In the genomic region with DNA sequence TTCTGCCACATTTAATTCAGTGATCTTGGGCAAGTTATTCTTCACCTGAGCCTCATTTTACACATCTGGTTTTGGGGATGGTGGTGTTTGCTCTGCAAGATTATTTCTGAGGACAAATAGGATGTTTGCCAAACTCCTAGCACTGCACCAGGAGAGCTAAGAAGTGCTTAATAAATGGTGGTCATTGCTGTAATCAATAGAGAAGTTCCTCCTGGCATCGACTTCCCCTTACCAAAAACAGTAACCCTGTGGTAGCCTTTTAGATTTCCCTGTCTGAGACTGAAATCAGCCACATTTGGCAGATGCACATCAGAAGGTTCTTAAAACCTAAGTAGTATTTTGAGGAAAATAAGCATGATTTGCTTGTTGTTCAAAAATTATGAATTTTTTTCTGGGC, we compare ENCODE assay signal across 8 cellular contexts. TPM values are rescaled to one million over a fixed set of nuclear protein-coding genes. Genes with fewer than 3 reads are reported as not detected.
A peak's percentile ranks its signal among the peaks of the same experiment; 100 is the strongest.
DNase-seq lines count a peak whose midpoint lies in the region; ATAC-seq and TF ChIP-seq lines count a peak whose summit lies in the region.

No MANE protein-coding gene starts in this region.

- peak overlapping the region in 3 of 4 donors; percentile 91 to 98 (median 97) for H3K27ac ChIP-seq in transverse colon

- H3K27me3 ChIP-seq in transverse colon: no peaks in the 10 kb centered on the region

- H3K27ac Mint-ChIP-seq in activated T-cell treated with anti-CD3 and anti-CD28 coated beads, Interleukin-2, amount 50 U/mL, for 72 hours: peak overlapping the region; percentile 90
- peak overlapping the region; percentile 96 for H3K27ac Mint-ChIP-seq in activated CD4-positive, alpha-beta memory T cell treated with anti-CD3 and anti-CD28 coated beads for 36 hours
- peak overlapping the region; percentile 66 to 86 (median 83) for H3K27ac Mint-ChIP-seq in immature natural killer cell

- peak overlapping the region in 2 of 4 donors; percentile 78 to 79 for H3K4me3 ChIP-seq in transverse colon

- TF ChIP-seq POLR2A in transverse colon (IDR thresholded peaks at IDR 0.05): no peak

- POLR2A ChIA-PET in activated CD4-positive, alpha-beta memory T cell treated with anti-CD3 and anti-CD28 coated beads for 36 hours (lab: Charles Lee): interaction anchor here (0.6 to 2.3 kb wide), 4 partner anchors 18 to 296 kb away, joined by 3 to 9 read pairs (median 4); no protein-coding TSS in a partner anchor

- no peaks in the 10 kb centered on the region for H3K9me3 ChIP-seq in transverse colon

- 44 to 50% methylated on average over 1 of the region's 1 CpG for WGBS in transverse colon (ENCODE audit: low coverage in 1 of 2), 2 donors

- H3K9me3 Mint-ChIP-seq in activated T-cell treated with anti-CD3 and anti-CD28 coated beads, Interleukin-2, amount 50 U/mL, for 72 hours: no peaks in the 10 kb centered on the region
- H3K9me3 Mint-ChIP-seq in activated CD4-positive, alpha-beta memory T cell treated with anti-CD3 and anti-CD28 coated beads for 36 hours: no peaks in the 10 kb centered on the region
- no peaks in the 10 kb centered on the region for H3K9me3 Mint-ChIP-seq in immature natural killer cell

- H3K4me1 Mint-ChIP-seq in activated T-cell treated with anti-CD3 and anti-CD28 coated beads, Interleukin-2, amount 50 U/mL, for 72 hours (ENCODE audit: low read depth): peaks cover 52% of the 10 kb centered on the region
- H3K4me1 Mint-ChIP-seq in activated CD4-positive, alpha-beta memory T cell treated with anti-CD3 and anti-CD28 coated beads for 36 hours (ENCODE audit: low read depth): peaks cover 54% of the 10 kb centered on the region
- peaks cover 59 to 60% of the 10 kb centered on the region in 2 donors for H3K4me1 Mint-ChIP-seq in immature natural killer cell

- peak overlapping the region; percentile 89 to 94 for H3K4me3 Mint-ChIP-seq in activated T-cell treated with anti-CD3 and anti-CD28 coated beads, Interleukin-2, amount 50 U/mL, for 72 hours
- H3K4me3 Mint-ChIP-seq in activated CD4-positive, alpha-beta memory T cell treated with anti-CD3 and anti-CD28 coated beads for 36 hours: peak overlapping the region; percentile 88
- peak overlapping the region; percentile 86 to 93 (median 89) for H3K4me3 Mint-ChIP-seq in immature natural killer cell

- TF ChIP-seq EP300 in transverse colon (IDR thresholded peaks at IDR 0.05; ENCODE audit: low read depth): no peak

- no peak for ATAC-seq in activated T-cell treated with anti-CD3 and anti-CD28 coated beads, Interleukin-2, amount 50 U/mL, for 72 hours (replicated peaks in 1 of 2)
- no peak for ATAC-seq in HG03442 (IDR thresholded peaks at IDR 0.05; ENCODE audit: unreplicated experiment)

- TF ChIP-seq CTCF in transverse colon (IDR thresholded peaks at IDR 0.05): no peak

- H3K36me3 ChIP-seq in transverse colon: no peaks in the 10 kb centered on the region

- peaks cover 4 to 16% of the 10 kb centered on the region in 2 donors for H3K36me3 Mint-ChIP-seq in activated T-cell treated with anti-CD3 and anti-CD28 coated beads, Interleukin-2, amount 50 U/mL, for 72 hours (ENCODE audit: insufficient read depth in 2 of 2)
- peaks cover 7% of the 10 kb centered on the region for H3K36me3 Mint-ChIP-seq in activated CD4-positive, alpha-beta memory T cell treated with anti-CD3 and anti-CD28 coated beads for 36 hours
- H3K36me3 Mint-ChIP-seq in immature natural killer cell: no peaks in the 10 kb centered on the region

- CTCF ChIA-PET in activated CD4-positive, alpha-beta memory T cell treated with anti-CD3 and anti-CD28 coated beads for 36 hours (lab: Charles Lee): interaction anchor here (1.1 kb wide), 1 partner anchor 213 kb away, joined by 4 read pairs; no protein-coding TSS in a partner anchor

- intact Hi-C loops in activated CD4-positive, alpha-beta memory T cell treated with anti-CD3 and anti-CD28 coated beads for 36 hours (cut with micrococcal nuclease): loop anchor here (2.0 to 10.0 kb wide), 7 partner anchors 161 to 1644 kb away; a partner anchor contains a TSS
- intact Hi-C loops in transverse colon (cut with DNase I; ENCODE audit: low total_unique reads): loop anchor here (5.0 to 10.0 kb wide), 2 partner anchors 94 to 217 kb away; no protein-coding TSS in a partner anchor

- no peak for DNase-seq in activated T-cell treated with anti-CD3 and anti-CD28 coated beads, Interleukin-2, amount 50 U/mL, for 72 hours
- DNase-seq in activated T-cell treated with anti-CD3 and anti-CD28 coated beads, Interleukin-2, amount 50 U/mL, for 48 hours: no peak
- no peak for DNase-seq in activated CD4-positive, alpha-beta memory T cell treated with anti-CD3 and anti-CD28 coated beads for 36 hours
- DNase-seq in immature natural killer cell: no peak
- no peak for DNase-seq in transverse colon
- no peak for DNase-seq in DMS53 treated with DMSO at 0.1 percent for 48 hours (lab: John Stamatoyannopoulos, UW; ENCODE audit: unreplicated experiment)
- no peak for DNase-seq in effector CD4-positive, alpha-beta T cell

- H3K4me1 ChIP-seq in transverse colon: peaks cover 6 to 62% (median 24%) of the 10 kb centered on the region in 4 donors

- in situ Hi-C loops in transverse colon (cut with MboI; ENCODE audit: low pct_ligation_motif_present in 1 of 4, low pct_unique_long_range_greater_than_20kb in 1 of 4, low sequenced_read_pairs in 3 of 4): no loop called here

- no peaks in the 10 kb centered on the region for H3K27me3 Mint-ChIP-seq in activated T-cell treated with anti-CD3 and anti-CD28 coated beads, Interleukin-2, amount 50 U/mL, for 72 hours (ENCODE audit: low read depth)
- no peaks in the 10 kb centered on the region for H3K27me3 Mint-ChIP-seq in activated CD4-positive, alpha-beta memory T cell treated with anti-CD3 and anti-CD28 coated beads for 36 hours
- peaks cover 0 to 22% (median 4%) of the 10 kb centered on the region in 3 donors for H3K27me3 Mint-ChIP-seq in immature natural killer cell (ENCODE audit: low read depth in 3 of 3)

RNA-seq across cellular contexts. Expression of a gene that starts 2.3 kb away (rescaled TPM):
- 10 to 100 TPM; 46.2 to 47.2 TPM for total RNA-seq in activated T-cell treated with anti-CD3 and anti-CD28 coated beads, Interleukin-2, amount 50 U/mL, for 72 hours
- 10 to 100 TPM; 26.6 to 26.9 TPM for total RNA-seq in activated CD4-positive, alpha-beta memory T cell treated with anti-CD3 and anti-CD28 coated beads for 36 hours
- 10 to 100 TPM; 46.7 to 96.9 (median 50.4) TPM for polyA plus RNA-seq in immature natural killer cell
- 10 to 100 TPM; 28.1 to 41.6 (median 38.4) TPM for total RNA-seq in transverse colon
